1 cellular context compared by ENCODE assay signal in genomic region chr1:11284784-11285183, GRCh38.
TF ChIP-seq lines count a peak whose summit lies in the region.

No MANE protein-coding gene starts in this region.

TF ChIP-seq in H1, 55 proteins besides CTCF, POLR2A, EP300 and RAD21:
- TF ChIP-seq RFX5 (IDR thresholded peaks at IDR 0.05; ENCODE audit: borderline replicate concordance, low read depth, low read length) (no peak), SP2 (IDR thresholded peaks at IDR 0.05; ENCODE audit: low read length) (no peak), SIN3A (conservative IDR thresholded peaks at IDR 0.05 in 1 of 2, IDR thresholded peaks at IDR 0.05 in 1 of 2; ENCODE audit: low read depth in 1 of 2, low read length in 2 of 2) (no peak), SIRT6 (IDR thresholded peaks at IDR 0.05; ENCODE audit: low read length) (no peak)
